8 cellular contexts compared by ENCODE assay signal in the genomic region with DNA sequence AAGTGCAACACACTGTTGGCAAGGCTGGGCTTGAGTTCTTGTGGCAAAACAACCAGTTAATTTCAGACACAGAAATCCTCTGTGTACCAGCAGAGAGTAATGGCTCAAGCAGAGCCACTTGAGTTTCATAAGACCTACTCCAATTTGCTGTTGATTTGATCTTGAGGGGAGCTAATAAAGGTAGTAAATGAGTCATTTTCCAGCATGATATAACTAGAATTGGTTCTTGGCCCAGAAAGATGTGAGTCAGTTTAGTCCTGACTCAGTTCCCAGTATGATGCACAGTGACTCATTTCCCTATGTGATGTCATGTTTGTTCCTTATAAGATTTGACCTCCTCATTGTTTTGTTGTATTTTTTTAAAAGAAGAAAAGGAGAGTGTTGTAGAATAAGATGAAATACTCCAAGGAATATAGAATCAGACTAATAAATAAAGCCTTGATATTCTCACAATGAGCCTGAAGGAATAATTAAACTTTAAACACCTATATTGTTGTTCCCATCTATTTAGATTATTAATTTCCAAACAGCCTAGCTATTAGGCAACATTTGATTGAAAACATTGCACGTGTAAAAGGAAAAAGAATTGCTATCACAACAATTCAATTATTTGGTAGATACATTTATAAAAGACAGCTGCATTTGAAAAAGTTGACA.
DNase-seq lines count a peak whose midpoint lies in the region; ATAC-seq and TF ChIP-seq lines count a peak whose summit lies in the region.

No MANE protein-coding gene starts in this region.

- peaks cover 0 to 9% (median 4%) of the 10 kb centered on the region in 4 donors for H3K4me1 Mint-ChIP-seq in CD4-positive, CD25-positive, alpha-beta regulatory T cell

- no peak for TF ChIP-seq CTCF in esophagus muscularis mucosa (IDR thresholded peaks at IDR 0.05)

- H3K4me3 Mint-ChIP-seq in CD4-positive, CD25-positive, alpha-beta regulatory T cell: no peak overlapping the region

- H3K4me3 ChIP-seq in CD4-positive, CD25-positive, alpha-beta regulatory T cell (ENCODE audit: low read depth, low read length): no peak overlapping the region
- H3K4me3 ChIP-seq in esophagus muscularis mucosa: no peak overlapping the region

- H3K27ac ChIP-seq in CD4-positive, CD25-positive, alpha-beta regulatory T cell (ENCODE audit: insufficient read depth, low read length, poor library complexity, severe bottlenecking): no peak overlapping the region
- H3K27ac ChIP-seq in esophagus muscularis mucosa (replicated peaks in 1 of 4): peak overlapping the region; percentile 58 to 68 (median 64)

- WGBS in esophagus muscularis mucosa: 38% methylated on average over 1 of the region's 1 CpG

- H3K4me1 ChIP-seq in CD4-positive, CD25-positive, alpha-beta regulatory T cell (ENCODE audit: control insufficient read depth, insufficient read depth, low read length, poor library complexity, severe bottlenecking): no peaks in the 10 kb centered on the region
- H3K4me1 ChIP-seq in esophagus muscularis mucosa: peaks cover 34 to 41% (median 36%) of the 10 kb centered on the region in 4 donors

- peak; percentile 83 for TF ChIP-seq EP300 in esophagus muscularis mucosa (IDR thresholded peaks at IDR 0.05)

- no peak for TF ChIP-seq POLR2A in esophagus muscularis mucosa (IDR thresholded peaks at IDR 0.05; ENCODE audit: low read depth)

- peaks cover 4% of the 10 kb centered on the region for H3K27me3 Mint-ChIP-seq in CD4-positive, CD25-positive, alpha-beta regulatory T cell

- H3K36me3 Mint-ChIP-seq in CD4-positive, CD25-positive, alpha-beta regulatory T cell: no peaks in the 10 kb centered on the region

- peak; percentile 80 to 84 for ATAC-seq in CD4-positive, CD25-positive, alpha-beta regulatory T cell (ENCODE audit: low read depth in 2 of 2)
- ATAC-seq in GM19351 (IDR thresholded peaks at IDR 0.05; ENCODE audit: unreplicated experiment) (peak; percentile 75), HG03457 (IDR thresholded peaks at IDR 0.05; ENCODE audit: unreplicated experiment) (peak; percentile 79), SK-N-SH treated with all-trans-retinoic acid at 6 μM for 48 hours (peak; percentile 77)

- DNase-seq in CD4-positive, CD25-positive, alpha-beta regulatory T cell: peak in 1 of 3 donors; percentile 57
- DNase-seq in esophagus muscularis mucosa (ENCODE audit: extremely low spot score) (no peak), renal cortical epithelial cell (ENCODE audit: low read depth) (peak; percentile 100), HuH-7 (ENCODE audit: low spot score) (no peak), ureter (ENCODE audit: low spot score) (no peak)

- no peaks in the 10 kb centered on the region for H3K36me3 ChIP-seq in CD4-positive, CD25-positive, alpha-beta regulatory T cell (ENCODE audit: control insufficient read depth, insufficient read depth, low read length)
- no peaks in the 10 kb centered on the region for H3K36me3 ChIP-seq in esophagus muscularis mucosa

- no peaks in the 10 kb centered on the region for H3K9me3 Mint-ChIP-seq in CD4-positive, CD25-positive, alpha-beta regulatory T cell

- intact Hi-C loops in esophagus muscularis mucosa (cut with DNase I): no loop called here

- peak overlapping the region in 1 of 3 donors; percentile 7 for H3K27ac Mint-ChIP-seq in CD4-positive, CD25-positive, alpha-beta regulatory T cell

- H3K9me3 ChIP-seq in CD4-positive, CD25-positive, alpha-beta regulatory T cell (ENCODE audit: control insufficient read depth in 2 of 2, low read length in 2 of 2): no peaks in the 10 kb centered on the region
- H3K9me3 ChIP-seq in esophagus muscularis mucosa: no peaks in the 10 kb centered on the region

- no peaks in the 10 kb centered on the region for H3K27me3 ChIP-seq in CD4-positive, CD25-positive, alpha-beta regulatory T cell (ENCODE audit: control insufficient read depth, insufficient read depth, low read length)
- H3K27me3 ChIP-seq in esophagus muscularis mucosa: no peaks in the 10 kb centered on the region

TF ChIP-seq in SK-N-SH treated with all-trans-retinoic acid at 6 μM for 48 hours, 23 proteins besides CTCF, POLR2A, EP300 and RAD21:
- TF ChIP-seq, protein P1, sequence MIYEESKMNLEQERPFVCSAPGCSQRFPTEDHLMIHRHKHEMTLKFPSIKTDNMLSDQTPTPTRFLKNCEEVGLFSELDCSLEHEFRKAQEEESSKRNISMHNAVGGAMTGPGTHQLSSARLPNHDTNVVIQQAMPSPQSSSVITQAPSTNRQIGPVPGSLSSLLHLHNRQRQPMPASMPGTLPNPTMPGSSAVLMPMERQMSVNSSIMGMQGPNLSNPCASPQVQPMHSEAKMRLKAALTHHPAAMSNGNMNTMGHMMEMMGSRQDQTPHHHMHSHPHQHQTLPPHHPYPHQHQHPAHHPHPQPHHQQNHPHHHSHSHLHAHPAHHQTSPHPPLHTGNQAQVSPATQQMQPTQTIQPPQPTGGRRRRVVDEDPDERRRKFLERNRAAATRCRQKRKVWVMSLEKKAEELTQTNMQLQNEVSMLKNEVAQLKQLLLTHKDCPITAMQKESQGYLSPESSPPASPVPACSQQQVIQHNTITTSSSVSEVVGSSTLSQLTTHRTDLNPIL (CRISPR knock-in tag; IDR thresholded peaks at IDR 0.05; ENCODE audit: low read depth): peak; percentile 81
- TF ChIP-seq ZFP30 (CRISPR knock-in tag; IDR thresholded peaks at IDR 0.05): no peak
- TF ChIP-seq ZFP3 (CRISPR knock-in tag; IDR thresholded peaks at IDR 0.05): no peak
- no peak for TF ChIP-seq PPARA (CRISPR knock-in tag; IDR thresholded peaks at IDR 0.05; ENCODE audit: borderline replicate concordance)
- TF ChIP-seq, protein P2, sequence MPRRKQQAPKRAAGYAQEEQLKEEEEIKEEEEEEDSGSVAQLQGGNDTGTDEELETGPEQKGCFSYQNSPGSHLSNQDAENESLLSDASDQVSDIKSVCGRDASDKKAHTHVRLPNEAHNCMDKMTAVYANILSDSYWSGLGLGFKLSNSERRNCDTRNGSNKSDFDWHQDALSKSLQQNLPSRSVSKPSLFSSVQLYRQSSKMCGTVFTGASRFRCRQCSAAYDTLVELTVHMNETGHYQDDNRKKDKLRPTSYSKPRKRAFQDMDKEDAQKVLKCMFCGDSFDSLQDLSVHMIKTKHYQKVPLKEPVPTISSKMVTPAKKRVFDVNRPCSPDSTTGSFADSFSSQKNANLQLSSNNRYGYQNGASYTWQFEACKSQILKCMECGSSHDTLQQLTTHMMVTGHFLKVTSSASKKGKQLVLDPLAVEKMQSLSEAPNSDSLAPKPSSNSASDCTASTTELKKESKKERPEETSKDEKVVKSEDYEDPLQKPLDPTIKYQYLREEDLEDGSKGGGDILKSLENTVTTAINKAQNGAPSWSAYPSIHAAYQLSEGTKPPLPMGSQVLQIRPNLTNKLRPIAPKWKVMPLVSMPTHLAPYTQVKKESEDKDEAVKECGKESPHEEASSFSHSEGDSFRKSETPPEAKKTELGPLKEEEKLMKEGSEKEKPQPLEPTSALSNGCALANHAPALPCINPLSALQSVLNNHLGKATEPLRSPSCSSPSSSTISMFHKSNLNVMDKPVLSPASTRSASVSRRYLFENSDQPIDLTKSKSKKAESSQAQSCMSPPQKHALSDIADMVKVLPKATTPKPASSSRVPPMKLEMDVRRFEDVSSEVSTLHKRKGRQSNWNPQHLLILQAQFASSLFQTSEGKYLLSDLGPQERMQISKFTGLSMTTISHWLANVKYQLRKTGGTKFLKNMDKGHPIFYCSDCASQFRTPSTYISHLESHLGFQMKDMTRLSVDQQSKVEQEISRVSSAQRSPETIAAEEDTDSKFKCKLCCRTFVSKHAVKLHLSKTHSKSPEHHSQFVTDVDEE (CRISPR knock-in tag; IDR thresholded peaks at IDR 0.05): no peak
- TF ChIP-seq ZC3H10 (CRISPR knock-in tag; IDR thresholded peaks at IDR 0.05): peak; percentile 80
- no peak for TF ChIP-seq ESRRG (CRISPR knock-in tag; IDR thresholded peaks at IDR 0.05)
- no peak for TF ChIP-seq CSDC2 (CRISPR knock-in tag; IDR thresholded peaks at IDR 0.05)
- peak; percentile 29; the same call in 1 of the 2 replicates for TF ChIP-seq TOX (CRISPR knock-in tag; IDR thresholded peaks at IDR 0.05; ENCODE audit: borderline replicate concordance)
- TF ChIP-seq ISL1 (CRISPR knock-in tag; IDR thresholded peaks at IDR 0.05): peak; percentile 87
